In the genomic region with DNA sequence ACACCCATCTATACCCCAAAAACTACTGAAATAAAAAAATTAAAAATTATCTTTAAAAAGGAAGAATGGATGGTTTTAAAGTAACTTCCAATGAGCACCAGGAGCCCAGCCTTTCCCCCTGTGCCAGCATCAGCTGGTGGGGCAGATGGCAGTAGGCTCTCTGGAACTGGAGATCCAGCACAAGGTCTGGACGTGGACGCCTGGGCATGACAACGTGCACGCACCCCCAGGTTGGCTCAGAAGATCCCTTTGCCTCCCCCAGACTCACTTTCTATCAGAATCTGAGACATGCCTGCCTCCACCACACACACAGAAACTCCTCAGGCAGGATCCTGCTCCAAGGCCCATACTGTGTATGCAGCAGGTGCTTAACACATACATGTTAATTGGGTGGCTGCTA, we compare ENCODE assay signal across 28 cellular contexts. TPM values are rescaled to one million over a fixed set of nuclear protein-coding genes. Genes with fewer than 3 reads are reported as not detected.
"Had no signal": no experiment of that assay in that cellular context is flagged by ENCODE, and none has a peak within 500 bp of the region (broad histone marks: within the 10 kb centered on the region; RNA-seq: fewer than 3 reads in every experiment).

No MANE protein-coding gene starts in this region.

- H3K4me3 ChIP-seq: MG63 had no signal

- H3K9me3 ChIP-seq: MG63 had no signal

- H3K9ac ChIP-seq: KMS-11 had no signal

- H3K36me3 ChIP-seq: MG63 had no signal

- H3K27ac ChIP-seq: KMS-11 had no signal

- H3K4me2 ChIP-seq: KMS-11 had no signal

- H3K27me3 ChIP-seq: MG63 had no signal

- DNase-seq: Karpas-422, Kasumi-1, KG1, MG63, MM.1S, MV-4-11, NCI-H1048, NCI-H1092, NCI-H1417 treated with DMSO at 0.1 percent for 48 hours, NCI-H146, NCI-H1694, NCI-H1694 treated with DMSO at 0.1 percent for 48 hours, NCI-H187, NCI-H187 treated with DMSO at 0.1 percent for 48 hours, NCI-H1930, NCI-H2029 treated with DMSO at 0.1 percent for 48 hours, NCI-H2081 treated with DMSO at 0.1 percent for 48 hours, NCI-H2107, NCI-H2171, NCI-H2171 treated with DMSO at 0.1 percent for 48 hours, NCI-H2227 treated with DMSO at 0.1 percent for 48 hours, NCI-H226, NCI-H446, NCI-H446 treated with DMSO at 0.1 percent for 48 hours had no signal

RNA-seq across cellular contexts. Expression of gene TCERG1L, which starts 35.8 kb away (rescaled TPM):
- total RNA-seq: LHCN-M2, M059J, MCF 10A had no signal
